In the genomic region with DNA sequence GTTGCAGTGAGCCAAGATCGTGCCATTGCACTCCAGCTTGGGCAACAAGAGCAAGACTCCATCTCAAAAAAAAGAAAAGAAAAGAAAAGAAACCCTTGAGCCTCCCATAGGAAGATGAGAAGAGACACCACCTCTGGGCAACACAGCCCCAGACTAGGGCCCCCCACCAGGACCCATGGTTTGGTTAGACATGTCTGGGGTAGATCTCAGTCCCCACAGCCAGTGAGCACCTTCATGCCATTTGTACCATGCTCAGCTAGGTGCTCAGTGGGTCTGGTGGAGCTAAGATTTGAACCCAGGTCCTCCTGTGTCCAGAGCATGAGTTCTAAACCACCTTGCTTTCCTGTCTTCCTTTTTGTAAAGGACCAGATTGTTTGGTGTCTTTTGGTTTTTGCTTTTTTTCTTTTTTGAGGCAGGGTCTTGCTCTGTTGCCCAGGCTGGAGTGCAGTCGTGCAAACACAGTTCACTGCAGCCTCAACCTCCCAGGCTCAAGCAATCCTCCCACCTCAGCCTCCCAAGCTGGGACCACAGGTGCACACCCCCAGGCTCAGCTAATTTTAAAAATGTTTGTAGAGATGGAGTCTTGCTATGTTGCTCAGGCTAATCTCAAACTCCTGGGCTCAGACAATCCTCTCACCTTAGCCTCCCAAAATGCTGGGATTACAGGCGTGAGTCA, we compare ENCODE assay signal across 22 cellular contexts.
"Had no signal": no experiment of that assay in that cellular context is flagged by ENCODE, and none has a peak within 500 bp of the region (broad histone marks: within the 10 kb centered on the region; RNA-seq: fewer than 3 reads in every experiment).

No MANE protein-coding gene starts in this region.

- H3K27ac Mint-ChIP-seq: naive B cell had no signal

- H3K27ac ChIP-seq: epithelial cell of prostate, esophagus muscularis mucosa, gastrocnemius medialis, heart right ventricle, left ventricle myocardium inferior, pancreas, prostate gland, right lobe of liver, skin epidermis had no signal

- H3K9me3 ChIP-seq: esophagus muscularis mucosa, gastrocnemius medialis, heart right ventricle, left ventricle myocardium inferior, pancreas, prostate gland, right lobe of liver, tibial nerve had no signal

- H3K4me3 ChIP-seq: esophagus muscularis mucosa, gastrocnemius medialis, heart right ventricle, left ventricle myocardium inferior, lung, pancreas, prostate gland, right lobe of liver, skin epidermis, tibial nerve had no signal

- DNase-seq: caudate nucleus; effector memory CD4-positive, alpha-beta T cell; gastrocnemius medialis; heart right ventricle; hypothalamus; left cardiac atrium; left ventricle myocardium inferior; mesenchymal stem cell; naive B cell; occipital lobe; right lobe of liver; stimulated activated CD4-positive, alpha-beta T cell treated with anti-CD3 and anti-CD28 coated beads, Interleukin-12 subunit alpha, Interleukin-12 subunit beta, amount 100 ng/mL, for 4 hours; stimulated activated naive CD4-positive, alpha-beta T cell treated with Interleukin-2 at 50 U/mL for 16 hours had no signal

- H3K9me3 Mint-ChIP-seq: naive B cell, nephron had no signal

- H3K36me3 ChIP-seq: gastrocnemius medialis, pancreas, prostate gland, right lobe of liver had no signal

- H3K4me3 Mint-ChIP-seq: naive B cell, nephron had no signal

- H3K27me3 ChIP-seq: esophagus muscularis mucosa, gastrocnemius medialis, heart right ventricle, pancreas, right lobe of liver, tibial nerve had no signal

- H3K4me1 ChIP-seq: prostate gland, right lobe of liver had no signal

- H3K36me3 Mint-ChIP-seq: naive B cell had no signal

- ATAC-seq: gastrocnemius medialis, heart right ventricle, left cardiac atrium, pancreas, right lobe of liver had no signal

- H3K27me3 Mint-ChIP-seq: naive B cell had no signal

- FAIRE-seq: islet of Langerhans, pancreas had no signal
